In the genomic region with DNA sequence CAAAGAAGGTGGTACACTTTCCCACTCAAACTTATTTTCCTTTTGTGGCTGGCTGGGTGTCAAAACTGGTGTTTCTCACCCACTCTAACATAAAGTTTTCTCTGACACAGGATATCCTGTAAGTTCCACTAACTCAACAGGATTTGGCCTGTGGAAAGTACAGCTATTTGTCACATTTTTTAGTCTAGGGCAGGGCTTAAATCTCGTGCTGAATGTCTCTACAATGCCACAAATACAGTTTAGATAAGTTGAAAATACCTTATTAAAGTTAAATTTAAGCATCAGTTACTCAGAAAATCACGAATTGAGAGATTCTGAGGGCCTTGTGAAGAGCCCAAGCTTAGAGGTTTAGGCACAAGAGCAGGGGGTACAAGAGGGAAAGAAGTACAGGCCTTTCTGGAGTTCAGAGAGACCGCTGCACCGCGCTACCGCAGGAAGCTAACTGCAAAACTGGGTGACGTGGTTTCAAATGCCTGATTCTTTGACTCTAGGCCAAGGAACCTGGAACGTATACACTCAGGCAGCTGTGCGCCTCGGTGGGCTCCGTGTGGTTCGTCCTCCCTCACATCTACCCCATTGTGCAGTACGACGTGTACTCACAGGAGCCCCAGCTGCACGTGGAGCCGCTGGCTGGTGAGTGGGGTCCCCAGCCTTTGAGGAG, we compare ENCODE assay signal across 7 cellular contexts. TPM values are rescaled to one million over a fixed set of nuclear protein-coding genes. Genes with fewer than 3 reads are reported as not detected.
DNase-seq lines count a peak whose midpoint lies in the region; ATAC-seq, FAIRE-seq and TF ChIP-seq lines count a peak whose summit lies in the region.

No MANE protein-coding gene starts in this region.

- no peak overlapping the region for H3K4me2 ChIP-seq in K562 (ENCODE audit: insufficient read depth, low read length)

- no peaks in the 10 kb centered on the region for H4K20me1 ChIP-seq in K562 (replicated peaks; ENCODE audit: control insufficient read depth, insufficient read depth, low read length)

- CTCF ChIA-PET in activated CD4-positive, alpha-beta memory T cell treated with anti-CD3 and anti-CD28 coated beads for 36 hours (lab: Charles Lee), result interaction anchor here (0.7 to 3.9 kb wide), 5 partner anchors 17 to 214 kb away, joined by 3 to 20 read pairs (median 4); no protein-coding TSS in a partner anchor
- CTCF ChIA-PET in K562 (lab: Yijun Ruan, JAX; ENCODE audit: low intra/inter-chr PET ratio), result interaction anchor here (0.6 kb wide), 1 partner anchor 1118 kb away, joined by 3 read pairs; no protein-coding TSS in a partner anchor

- in situ Hi-C loops in K562 (cut with MboI), result no loop called here

- H3K79me2 ChIP-seq in K562 (ENCODE audit: control insufficient read depth, insufficient read depth, low read length), result no peaks in the 10 kb centered on the region

- no peaks in the 10 kb centered on the region for H3K9me3 ChIP-seq in K562 (replicated peaks; ENCODE audit: control insufficient read depth, insufficient read depth, low read depth, low read length)
- no peaks in the 10 kb centered on the region for H3K9me3 ChIP-seq in tibial nerve
- H3K9me3 ChIP-seq in WERI-Rb-1 (ENCODE audit: severe bottlenecking), result no peaks in the 10 kb centered on the region

- FAIRE-seq in K562 (lab: Jason Lieb, UNC), result no peak
- FAIRE-seq in urothelium cell line (lab: Jason Lieb, UNC), result no peak

- H3K4me3 ChIP-seq in K562 (no peak overlapping the region), tibial nerve (no peak overlapping the region), WERI-Rb-1 (ENCODE audit: low read depth, low read length) (no peak overlapping the region)

- H3K4me3 Mint-ChIP-seq in activated CD4-positive, alpha-beta memory T cell treated with anti-CD3 and anti-CD28 coated beads for 36 hours, result peak overlapping the region; percentile 70
- H3K4me3 Mint-ChIP-seq in naive thymus-derived CD8-positive, alpha-beta T cell, result peak overlapping the region; percentile 67 to 88 (median 78)

- peaks cover 88% of the 10 kb centered on the region for H3K36me3 Mint-ChIP-seq in activated CD4-positive, alpha-beta memory T cell treated with anti-CD3 and anti-CD28 coated beads for 36 hours
- H3K36me3 Mint-ChIP-seq in naive thymus-derived CD8-positive, alpha-beta T cell, result peaks cover 4 to 57% (median 29%) of the 10 kb centered on the region in 3 donors

- peaks cover 98% of the 10 kb centered on the region for H3K36me3 ChIP-seq in K562 (ENCODE audit: control insufficient read depth, insufficient read depth, low read length)
- H3K36me3 ChIP-seq in tibial nerve, result peaks cover 0 to 82% (median 18%) of the 10 kb centered on the region in 3 donors
- H3K36me3 ChIP-seq in WERI-Rb-1, result peaks cover 77% of the 10 kb centered on the region

- POLR2A ChIA-PET in activated CD4-positive, alpha-beta memory T cell treated with anti-CD3 and anti-CD28 coated beads for 36 hours (lab: Charles Lee), result interaction anchor here (1.1 to 3.1 kb wide), 8 partner anchors 9 to 70 kb away, joined by 3 to 31 read pairs (median 5); partner anchors contain the start of gene TRAPPC10
- POLR2A ChIA-PET in K562 (lab: Yijun Ruan, JAX), result interaction anchor here (0.8 to 3.4 kb wide), 7 partner anchors 10 to 37 kb away, joined by 3 to 14 read pairs (median 4); no protein-coding TSS in a partner anchor
- POLR2A ChIA-PET in naive thymus-derived CD8-positive, alpha-beta T cell (lab: Charles Lee), result interaction anchor here (0.7 to 4.8 kb wide), 10 partner anchors 8 to 789 kb away, joined by 3 to 27 read pairs (median 6); partner anchors contain the start of gene TRAPPC10

- H3K9ac ChIP-seq in K562 (ENCODE audit: insufficient read depth in 1 of 2, low read depth in 2 of 2, low read length in 2 of 2), result peak overlapping the region in 1 of 2 experiments; percentile 61; a peak in 2 of 4 replicates

- TF ChIP-seq EP300 in K562 (IDR thresholded peaks at IDR 0.05; ENCODE audit: low read length) (no peak), tibial nerve (IDR thresholded peaks at IDR 0.05) (no peak)

- H2AFZ ChIP-seq in K562 (ENCODE audit: low read depth, low read length), result no peak overlapping the region

- H3K4me1 ChIP-seq in K562 (replicated peaks in 1 of 2; ENCODE audit: control insufficient read depth in 2 of 2, insufficient read depth in 2 of 2, low read length in 2 of 2) (peaks cover 4 to 6% of the 10 kb centered on the region in 2 experiments; a peak in 2 of 5 replicates), tibial nerve (peaks cover 0 to 48% (median 40%) of the 10 kb centered on the region in 4 donors)

- H3K27ac Mint-ChIP-seq in activated CD4-positive, alpha-beta memory T cell treated with anti-CD3 and anti-CD28 coated beads for 36 hours, result peak overlapping the region; percentile 99
- H3K27ac Mint-ChIP-seq in naive thymus-derived CD8-positive, alpha-beta T cell, result peak overlapping the region; percentile 90 to 99 (median 97)

- TF ChIP-seq POLR2A in K562 (conservative IDR thresholded peaks at IDR 0.05), result no peak
- TF ChIP-seq POLR2A in tibial nerve (IDR thresholded peaks at IDR 0.05), result no peak

- no peaks in the 10 kb centered on the region for H3K27me3 Mint-ChIP-seq in activated CD4-positive, alpha-beta memory T cell treated with anti-CD3 and anti-CD28 coated beads for 36 hours
- H3K27me3 Mint-ChIP-seq in naive thymus-derived CD8-positive, alpha-beta T cell, result no peaks in the 10 kb centered on the region

- no peaks in the 10 kb centered on the region for H3K9me3 Mint-ChIP-seq in activated CD4-positive, alpha-beta memory T cell treated with anti-CD3 and anti-CD28 coated beads for 36 hours
- no peaks in the 10 kb centered on the region for H3K9me3 Mint-ChIP-seq in naive thymus-derived CD8-positive, alpha-beta T cell

- no TSS peak for BruUV-seq in K562 (replicated peaks; lab: Mats Ljungman, UMichigan)

- intact Hi-C loops in activated CD4-positive, alpha-beta memory T cell treated with anti-CD3 and anti-CD28 coated beads for 36 hours (cut with micrococcal nuclease), result loop anchor here (1.0 to 2.0 kb wide), 2 partner anchors 18 to 59 kb away; no protein-coding TSS in a partner anchor
- intact Hi-C loops in K562 (cut with micrococcal nuclease), result no loop called here

- DNase-seq in activated CD4-positive, alpha-beta memory T cell treated with anti-CD3 and anti-CD28 coated beads for 36 hours, result peak; percentile 83
- DNase-seq in K562 (ENCODE audit: extremely low read depth in 1 of 4, low spot score in 3 of 4) (no peak), tibial nerve (ENCODE audit: low spot score in 2 of 2) (no peak), urothelium cell line (ENCODE audit: low spot score) (no peak), WERI-Rb-1 (no peak)
- DNase-seq in naive thymus-derived CD8-positive, alpha-beta T cell, result peak; percentile 46 to 91 (median 82)

- no peak for TF ChIP-seq CTCF in K562 (IDR thresholded peaks at IDR 0.05 in 2 of 3, conservative IDR thresholded peaks at IDR 0.05 in 1 of 3; ENCODE audit: insufficient read depth in 2 of 3, low read depth in 1 of 3, low read length in 3 of 3)
- no peak for TF ChIP-seq CTCF in tibial nerve (IDR thresholded peaks at IDR 0.05)
- no peak for TF ChIP-seq CTCF in WERI-Rb-1 (IDR thresholded peaks at IDR 0.05; ENCODE audit: low read depth, low read length)

- 93% methylated on average over 16 of the region's 16 CpGs for WGBS in K562 (ENCODE audit: insufficient coverage, low coverage, missing lambda C conversion rate)
- 67 to 75% methylated on average over 16 of the region's 16 CpGs for WGBS in tibial nerve, 2 donors

- peaks cover 89% of the 10 kb centered on the region for H3K4me1 Mint-ChIP-seq in activated CD4-positive, alpha-beta memory T cell treated with anti-CD3 and anti-CD28 coated beads for 36 hours (ENCODE audit: low read depth)
- peaks cover 39 to 96% (median 89%) of the 10 kb centered on the region in 4 donors for H3K4me1 Mint-ChIP-seq in naive thymus-derived CD8-positive, alpha-beta T cell

- ATAC-seq in K562, result no peak
- peak; percentile 84 to 92 for ATAC-seq in naive thymus-derived CD8-positive, alpha-beta T cell
- no peak for ATAC-seq in HG03280 (IDR thresholded peaks at IDR 0.05; ENCODE audit: unreplicated experiment)

- H3K9me1 ChIP-seq in K562 (ENCODE audit: control insufficient read depth, insufficient read depth, low read length), result no peaks in the 10 kb centered on the region

- H3K27me3 ChIP-seq in K562 (ENCODE audit: control insufficient read depth in 2 of 2, insufficient read depth in 2 of 2, low read length in 2 of 2) (no peaks in the 10 kb centered on the region), tibial nerve (no peaks in the 10 kb centered on the region), WERI-Rb-1 (ENCODE audit: insufficient read depth, low read depth, severe bottlenecking) (no peaks in the 10 kb centered on the region)

- H3K27ac ChIP-seq in K562 (ENCODE audit: extremely low read depth, low read depth, low read length) (no peak overlapping the region), tibial nerve (peak overlapping the region; percentile 80 to 90 (median 88)), WERI-Rb-1 (no peak overlapping the region)

- TF ChIP-seq RAD21 in K562 (CRISPR knock-in tag; conservative IDR thresholded peaks at IDR 0.05 in 1 of 2, IDR thresholded peaks at IDR 0.05 in 1 of 2), result no peak

RNA-seq across cellular contexts. Expression of gene PWP2, which starts 23.4 kb away (rescaled TPM):
- total RNA-seq in activated CD4-positive, alpha-beta memory T cell treated with anti-CD3 and anti-CD28 coated beads for 36 hours, result 10 to 100 TPM; 38.5 to 39.8 TPM
- 95.1 and 192 TPM in 2 replicates for total RNA-seq in K562 (2011; cell fraction: chromatin; rRNA removed; ENCODE audit: low replicate concordance)
- 89.4 and 101 TPM in 2 replicates for total RNA-seq in K562 (2011; cell fraction: nucleolus; rRNA removed)
- total RNA-seq in K562 (2011; cell fraction: nucleoplasm; rRNA removed), result 53.8 and 68.3 TPM in 2 replicates
- total RNA-seq in K562 (2014; rRNA removed) (47.0 and 58.9 TPM in 2 replicates), K562 (2014; rRNA removed; fragmentation: Illumina TruSeq; extraction: Trizol) (23.1 and 24.6 TPM in 2 replicates), K562 (2015; rRNA removed; fragmentation: Illumina TruSeq; extraction: Trizol) (33.1 and 36.6 TPM in 2 replicates), K562 (2021) (46.5 and 57.6 TPM in 2 replicates), tibial nerve (10 to 100 TPM in 3 of 4 donors, 1 to 10 TPM in 1; 4.7 to 22.0 (median 14.2) TPM)
- polyA plus RNA-seq in K562 (2011; rRNA removed) (27.7 and 28.7 TPM in 2 replicates), K562 (2014; fragmentation: Illumina TruSeq; extraction: Trizol) (31.1 and 35.2 TPM in 2 replicates), K562 (2014; fragmentation: Nextera tagmentation; extraction: Ambion mirVana) (1 to 10 TPM in 1 of 2 experiments, under 1 TPM in 1; 0.72 to 1.9 TPM), K562 (2014; rRNA removed) (35.3 and 40.6 TPM in 2 replicates)
- 30.3 and 42.8 TPM in 2 replicates for polyA plus RNA-seq in K562 (2011; cell fraction: cytosol; rRNA removed)
- 69.1 and 77.4 TPM in 2 replicates for polyA plus RNA-seq in K562 (2011; cell fraction: nucleus; rRNA removed)
- polyA plus RNA-seq in K562 (2012), result 19.4 and 34.4 TPM in 2 replicates
- 28.2 and 34.5 TPM in 2 replicates for polyA minus RNA-seq in K562 (2011; rRNA and poly(A)+ RNA removed)
- polyA minus RNA-seq in K562 (2011; cell fraction: cytosol; rRNA and poly(A)+ RNA removed), result 22.5 and 27.6 TPM in 2 replicates
- 32.7 and 47.2 TPM in 2 replicates for polyA minus RNA-seq in K562 (2011; cell fraction: nucleus; rRNA and poly(A)+ RNA removed)
- 10 to 100 TPM in 1 of 2 experiments, 1 to 10 TPM in 1; 9.0 to 12.4 TPM for total RNA-seq in naive thymus-derived CD8-positive, alpha-beta T cell
- 10 to 100 TPM in 1 of 3 donors, 1 to 10 TPM in 2; 6.2 to 12.6 (median 6.3) TPM for polyA plus RNA-seq in naive thymus-derived CD8-positive, alpha-beta T cell

RNA-seq across cellular contexts. Expression of gene GATD3, which starts 49.7 kb away (rescaled TPM):
- total RNA-seq in activated CD4-positive, alpha-beta memory T cell treated with anti-CD3 and anti-CD28 coated beads for 36 hours, result 10 to 100 TPM; 40.1 to 44.9 TPM
- 125 and 198 TPM in 2 replicates for total RNA-seq in K562 (2011; cell fraction: chromatin; rRNA removed; ENCODE audit: low replicate concordance)
- total RNA-seq in K562 (2011; cell fraction: nucleolus; rRNA removed), result 96.3 and 112 TPM in 2 replicates
- 120 and 121 TPM in 2 replicates for total RNA-seq in K562 (2011; cell fraction: nucleoplasm; rRNA removed)
- 45.4 and 64.8 TPM in 2 replicates for total RNA-seq in K562 (2014; rRNA removed)
- total RNA-seq in K562 (2014; rRNA removed; fragmentation: Illumina TruSeq; extraction: Trizol), result 20.4 and 26.6 TPM in 2 replicates
- total RNA-seq in K562 (2015; rRNA removed; fragmentation: Illumina TruSeq; extraction: Trizol), result 37.8 and 39.5 TPM in 2 replicates
- 70.1 and 77.0 TPM in 2 replicates for total RNA-seq in K562 (2021)
- polyA plus RNA-seq in K562 (2011; rRNA removed), result 45.4 and 47.3 TPM in 2 replicates
- polyA plus RNA-seq in K562 (2011; cell fraction: cytosol; rRNA removed), result 50.0 and 94.6 TPM in 2 replicates
- polyA plus RNA-seq in K562 (2011; cell fraction: nucleus; rRNA removed), result 97.1 and 134 TPM in 2 replicates
- 55.4 and 77.7 TPM in 2 replicates for polyA plus RNA-seq in K562 (2012)
- polyA plus RNA-seq in K562 (2014; fragmentation: Illumina TruSeq; extraction: Trizol), result 25.3 and 36.6 TPM in 2 replicates
- polyA plus RNA-seq in K562 (2014; fragmentation: Nextera tagmentation; extraction: Ambion mirVana), result 10 to 100 TPM; 11.2 to 24.9 TPM
- 65.4 and 78.6 TPM in 2 replicates for polyA plus RNA-seq in K562 (2014; rRNA removed)
- polyA minus RNA-seq in K562 (2011; rRNA and poly(A)+ RNA removed), result 22.0 and 25.5 TPM in 2 replicates
- polyA minus RNA-seq in K562 (2011; cell fraction: cytosol; rRNA and poly(A)+ RNA removed), result 21.8 and 29.4 TPM in 2 replicates
- 43.9 and 44.2 TPM in 2 replicates for polyA minus RNA-seq in K562 (2011; cell fraction: nucleus; rRNA and poly(A)+ RNA removed)
- total RNA-seq in naive thymus-derived CD8-positive, alpha-beta T cell, result 10 to 100 TPM; 15.2 to 18.9 TPM
- polyA plus RNA-seq in naive thymus-derived CD8-positive, alpha-beta T cell, result 10 to 100 TPM; 44.3 to 51.8 (median 51.5) TPM
- 10 to 100 TPM; 14.9 to 45.0 (median 30.2) TPM for total RNA-seq in tibial nerve

Comparison
In these comparisons a context has a peak if more than half of its experiments do, and no peak if none do; other contexts are left out.
1. DNase-seq: peak in activated CD4-positive, alpha-beta memory T cell treated with anti-CD3 and anti-CD28 coated beads for 36 hours (single experiment) and naive thymus-derived CD8-positive, alpha-beta T cell (10 of 10); none in K562 (0 of 4), tibial nerve (0 of 2), urothelium cell line (single experiment) and WERI-Rb-1 (single experiment).
2. ATAC-seq: peak in naive thymus-derived CD8-positive, alpha-beta T cell (2 of 2); none in K562 (single experiment) and HG03280 (single experiment).
3. H3K27ac ChIP-seq: peak in tibial nerve (4 of 4); none in K562 (single experiment) and WERI-Rb-1 (single experiment).